9 cellular contexts compared by ENCODE assay signal in the genomic region with DNA sequence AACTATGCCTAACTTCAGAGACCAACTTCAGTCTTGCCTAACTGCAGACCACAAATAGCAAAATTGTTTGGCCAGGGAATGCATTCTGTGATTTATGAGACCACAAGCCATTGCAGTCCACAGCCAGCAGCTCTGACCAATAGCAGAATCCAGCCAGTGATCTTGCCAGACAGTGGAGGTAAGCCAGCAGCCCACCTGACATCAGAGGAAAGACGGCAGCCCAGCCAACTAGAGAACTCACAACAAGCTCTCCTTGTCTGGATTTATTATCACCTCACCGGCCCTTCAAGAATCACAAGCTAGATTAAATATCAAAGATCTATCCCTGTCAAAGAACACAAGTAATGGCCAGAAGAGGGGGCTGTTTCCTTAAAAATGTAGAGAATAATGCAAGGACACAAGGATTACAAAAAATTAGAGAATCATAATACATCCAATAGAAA.
DNase-seq lines count a peak whose midpoint lies in the region; ATAC-seq, FAIRE-seq and TF ChIP-seq lines count a peak whose summit lies in the region.
"Had no signal": no experiment of that assay in that cellular context is flagged by ENCODE, and none has a peak within 500 bp of the region (broad histone marks: within the 10 kb centered on the region; RNA-seq: fewer than 3 reads in every experiment).

No MANE protein-coding gene starts in this region.

- H3K79me2 ChIP-seq in keratinocyte (ENCODE audit: control insufficient read depth, insufficient read depth, low read length), result no peaks in the 10 kb centered on the region

- dilution Hi-C loops in keratinocyte (cut with MboI; ENCODE audit: extremely low pct_ligation_motif_present, low sequenced_read_pairs), result no loop called here

- H3K9ac ChIP-seq in SK-N-MC (ENCODE audit: insufficient read length), result no peak overlapping the region
- H3K9ac ChIP-seq in keratinocyte (ENCODE audit: control insufficient read depth, extremely low read depth, insufficient read depth, low read length), result no peak overlapping the region

- peak; percentile 63 for DNase-seq in ELR (ENCODE audit: low read depth)
- DNase-seq in SK-N-MC (ENCODE audit: low read depth, low spot score), result peak; percentile 73
- DNase-seq in keratinocyte (ENCODE audit: low read depth, low spot score), result peak; percentile 5
- DNase-seq in Ammon's horn (ENCODE audit: low spot score), result no peak
- DNase-seq in stimulated activated CD4-positive, alpha-beta T cell treated with anti-CD3 and anti-CD28 coated beads, Interleukin-4, amount 100 ng/mL, for 1 hour, result no peak

- H3K9me3 ChIP-seq in SK-N-MC (ENCODE audit: low read depth, low read length), result no peaks in the 10 kb centered on the region
- H3K9me3 ChIP-seq in keratinocyte (ENCODE audit: control insufficient read depth, low read depth, low read length), result no peaks in the 10 kb centered on the region

- no peaks in the 10 kb centered on the region for H3K4me1 ChIP-seq in keratinocyte (ENCODE audit: control insufficient read depth, extremely low read depth, insufficient read depth, low read length)

- ATAC-seq in HG02840 (IDR thresholded peaks at IDR 0.05; ENCODE audit: low FRiP score, unreplicated experiment) (no peak), GM18505 (IDR thresholded peaks at IDR 0.05; ENCODE audit: unreplicated experiment) (no peak)

- no peaks in the 10 kb centered on the region for H3K36me3 ChIP-seq in SK-N-MC (ENCODE audit: insufficient read depth, low read length)
- H3K36me3 ChIP-seq in keratinocyte (ENCODE audit: control insufficient read depth in 2 of 2, extremely low read depth in 1 of 2, insufficient read depth in 2 of 2, low read length in 2 of 2), result no peaks in the 10 kb centered on the region

- TF ChIP-seq CTCF in LNCAP (IDR thresholded peaks at IDR 0.05) (peak; percentile 56; the same call in 1 of the 2 replicates), keratinocyte (optimal IDR thresholded peaks at IDR 0.05 in 1 of 3, IDR thresholded peaks at IDR 0.05 in 1 of 3, conservative IDR thresholded peaks at IDR 0.05 in 1 of 3; ENCODE audit: extremely low read depth in 1 of 3, insufficient read depth in 2 of 3, low read length in 3 of 3) (peak in 2 of 3 experiments; percentile 18 to 19)

- no peak overlapping the region for H3K4me2 ChIP-seq in keratinocyte (ENCODE audit: control insufficient read depth, extremely low read depth, insufficient read depth, low read depth, low read length)

- no peaks in the 10 kb centered on the region for H3K27me3 ChIP-seq in keratinocyte (ENCODE audit: control insufficient read depth, extremely low read depth, insufficient read depth, low read length)

- H4K20me1 ChIP-seq in keratinocyte (ENCODE audit: control insufficient read depth, extremely low read depth, insufficient read depth, low read length), result no peaks in the 10 kb centered on the region

- no peak overlapping the region for H3K4me3 ChIP-seq in SK-N-MC
- H3K4me3 ChIP-seq in keratinocyte (ENCODE audit: control insufficient read depth in 2 of 3, extremely low read depth in 1 of 3, insufficient read depth in 2 of 3, low read depth in 1 of 3, low read length in 3 of 3), result no peak overlapping the region

- no peak for FAIRE-seq in keratinocyte (lab: Jason Lieb, UNC)
- FAIRE-seq: islet of Langerhans had no signal

- H3K9me1 ChIP-seq in keratinocyte (ENCODE audit: control insufficient read depth, extremely low read depth, insufficient read depth, low read length), result no peaks in the 10 kb centered on the region

- no peak for TF ChIP-seq POLR2A in GM18505 (IDR thresholded peaks at IDR 0.05; ENCODE audit: borderline replicate concordance, extremely low read depth, insufficient read depth, insufficient read length)

- H2AFZ ChIP-seq in keratinocyte (ENCODE audit: control insufficient read depth, low read length), result no peak overlapping the region

- no peak overlapping the region for H3K27ac ChIP-seq in SK-N-MC
- no peak overlapping the region for H3K27ac ChIP-seq in keratinocyte (ENCODE audit: control insufficient read depth, insufficient read depth, low read length)

Comparison
In these comparisons a context has a peak if more than half of its experiments do, and no peak if none do; other contexts are left out.
1. DNase-seq: peak in ELR (single experiment), SK-N-MC (single experiment) and keratinocyte (single experiment); none in Ammon's horn (single experiment) and stimulated activated CD4-positive, alpha-beta T cell treated with anti-CD3 and anti-CD28 coated beads, Interleukin-4, amount 100 ng/mL, for 1 hour (single experiment).